In genomic region chr4:98653006-98653405, GRCh38 we compare ENCODE assay signal across 21 cellular contexts. TPM values are rescaled to one million over a fixed set of nuclear protein-coding genes. Genes with fewer than 3 reads are reported as not detected.
DNase-seq lines count a peak whose midpoint lies in the region; ATAC-seq, FAIRE-seq and TF ChIP-seq lines count a peak whose summit lies in the region.
"Had no signal": no experiment of that assay in that cellular context is flagged by ENCODE, and none has a peak within 500 bp of the region (broad histone marks: within the 10 kb centered on the region; RNA-seq: fewer than 3 reads in every experiment).

No MANE protein-coding gene starts in this region.

- H3K27me3 ChIP-seq in MG63 (no peaks in the 10 kb centered on the region), bronchial epithelial cell (ENCODE audit: control insufficient read depth, insufficient read depth, low read length) (no peaks in the 10 kb centered on the region)

- H3K4me3 ChIP-seq in AG10803 (ENCODE audit: low read length) (no peak overlapping the region), MG63 (no peak overlapping the region), bronchial epithelial cell (ENCODE audit: low read depth, low read length) (no peak overlapping the region)
- H3K4me3 ChIP-seq: HAP-1, right lobe of liver, suprapubic skin had no signal

- H3K4me1 Mint-ChIP-seq in natural killer cell (peaks cover 47 to 53% of the 10 kb centered on the region in 2 donors), CD14-positive monocyte (peaks cover 13% of the 10 kb centered on the region)

- no peak for ATAC-seq in natural killer cell
- ATAC-seq: activated naive CD8-positive, alpha-beta T cell treated with anti-CD3 and anti-CD28 coated beads, Interleukin-2, amount 50 U/mL, for 24 hours; left cardiac atrium; right lobe of liver; T-cell had no signal

- H3K4me3 Mint-ChIP-seq in natural killer cell (no peak overlapping the region), CD14-positive monocyte (no peak overlapping the region)
- H3K4me3 Mint-ChIP-seq: activated naive CD8-positive, alpha-beta T cell treated with anti-CD3 and anti-CD28 coated beads, Interleukin-2, amount 50 U/mL, for 24 hours; T-cell had no signal

- no peaks in the 10 kb centered on the region for H3K27me3 Mint-ChIP-seq in natural killer cell (ENCODE audit: low read depth in 2 of 2)
- H3K27me3 Mint-ChIP-seq in CD14-positive monocyte (ENCODE audit: low read depth in 3 of 3) = peaks cover 19 to 27% (median 23%) of the 10 kb centered on the region in 3 donors
- H3K27me3 Mint-ChIP-seq: activated naive CD8-positive, alpha-beta T cell treated with anti-CD3 and anti-CD28 coated beads, Interleukin-2, amount 50 U/mL, for 24 hours; T-cell had no signal

- H3K27ac Mint-ChIP-seq in natural killer cell (no peak overlapping the region), CD14-positive monocyte (no peak overlapping the region)
- H3K27ac Mint-ChIP-seq: activated naive CD8-positive, alpha-beta T cell treated with anti-CD3 and anti-CD28 coated beads, Interleukin-2, amount 50 U/mL, for 24 hours; T-cell had no signal

- H3K36me3 Mint-ChIP-seq in natural killer cell (no peaks in the 10 kb centered on the region), CD14-positive monocyte (peaks cover 0 to 2% of the 10 kb centered on the region in 2 donors)
- H3K36me3 Mint-ChIP-seq: T-cell had no signal

- H3K9me3 ChIP-seq in MG63 = peaks cover 5% of the 10 kb centered on the region; the same call in 1 of the 2 replicates
- H3K9me3 ChIP-seq: HAP-1, right lobe of liver, suprapubic skin had no signal

- H3K36me3 ChIP-seq in MG63 (peaks cover 9% of the 10 kb centered on the region), bronchial epithelial cell (ENCODE audit: control insufficient read depth, insufficient read depth, low read length) (no peaks in the 10 kb centered on the region)
- H3K36me3 ChIP-seq: HAP-1, right lobe of liver, suprapubic skin had no signal

- FAIRE-seq in bronchial epithelial cell (lab: Jason Lieb, UNC) = no peak

- no peaks in the 10 kb centered on the region for H3K9me3 Mint-ChIP-seq in natural killer cell
- peaks cover 0 to 7% (median 0%) of the 10 kb centered on the region in 7 donors for H3K9me3 Mint-ChIP-seq in CD14-positive monocyte

- TF ChIP-seq CTCF in AG10803 (conservative IDR thresholded peaks at IDR 0.05; ENCODE audit: low read length) (no peak), bronchial epithelial cell (IDR thresholded peaks at IDR 0.05; ENCODE audit: insufficient read depth, low read length, severe bottlenecking) (no peak), natural killer cell (IDR thresholded peaks at IDR 0.05) (no peak), CD14-positive monocyte (IDR thresholded peaks at IDR 0.05) (no peak)

- intact Hi-C loops in natural killer cell (cut with micrococcal nuclease) (no loop called here), CD14-positive monocyte (cut with micrococcal nuclease) (no loop called here)

- DNase-seq in AG10803 (ENCODE audit: low read depth) (peak; percentile 80), MG63 (peak; percentile 34), bronchial epithelial cell (ENCODE audit: low read depth) (peak; percentile 55), hepatic stellate cell (ENCODE audit: low spot score) (peak; percentile 31), natural killer cell (no peak), activated gamma-delta T cell treated with Interleukin-2 at 50 U/mL for 16 hours (no peak), CD14-positive monocyte (ENCODE audit: low spot score) (no peak)
- no peak for DNase-seq in stimulated activated naive CD4-positive, alpha-beta T cell (lab: John Stamatoyannopoulos, UW)
- DNase-seq: activated naive CD8-positive, alpha-beta T cell treated with anti-CD3 and anti-CD28 coated beads, Interleukin-2, amount 50 U/mL, for 24 hours; Calu3; GF-D8; hypothalamus; left cardiac atrium; NCI-H69; nucleus accumbens; OCI-M1; right lobe of liver; stimulated activated CD4-positive, alpha-beta T cell treated with anti-CD3 and anti-CD28 coated beads, Interleukin-4, amount 100 ng/mL, for 1 hour; T-cell had no signal

RNA-seq across cellular contexts. Expression of gene TSPAN5, which starts 5.4 kb away (rescaled TPM):
- 2.7 and 12.6 TPM in 2 replicates for total RNA-seq in MG63 (2014; rRNA removed; shearing (Covaris generic); ENCODE audit: low replicate concordance)
- 12.7 and 13.7 TPM in 2 replicates for total RNA-seq in bronchial epithelial cell
- 10 to 100 TPM in 2 of 3 donors, 1 to 10 TPM in 1; 6.8 to 13.7 (median 11.4) TPM for total RNA-seq in natural killer cell
- 1 to 10 TPM in 1 of 2 donors, under 1 TPM in 1; 0.13 to 1.1 TPM for polyA plus RNA-seq in CD14-positive monocyte

Comparison
In these comparisons a context has a peak if more than half of its experiments do, and no peak if none do; other contexts are left out.
1. DNase-seq: peak in AG10803 (single experiment), MG63 (single experiment), bronchial epithelial cell (single experiment) and hepatic stellate cell (single experiment); none in stimulated activated naive CD4-positive, alpha-beta T cell (0 of 6), natural killer cell (single experiment), activated gamma-delta T cell treated with Interleukin-2 at 50 U/mL for 16 hours (single experiment) and CD14-positive monocyte (single experiment).